ENCODE assay signal across 1 cellular context in the genomic region with DNA sequence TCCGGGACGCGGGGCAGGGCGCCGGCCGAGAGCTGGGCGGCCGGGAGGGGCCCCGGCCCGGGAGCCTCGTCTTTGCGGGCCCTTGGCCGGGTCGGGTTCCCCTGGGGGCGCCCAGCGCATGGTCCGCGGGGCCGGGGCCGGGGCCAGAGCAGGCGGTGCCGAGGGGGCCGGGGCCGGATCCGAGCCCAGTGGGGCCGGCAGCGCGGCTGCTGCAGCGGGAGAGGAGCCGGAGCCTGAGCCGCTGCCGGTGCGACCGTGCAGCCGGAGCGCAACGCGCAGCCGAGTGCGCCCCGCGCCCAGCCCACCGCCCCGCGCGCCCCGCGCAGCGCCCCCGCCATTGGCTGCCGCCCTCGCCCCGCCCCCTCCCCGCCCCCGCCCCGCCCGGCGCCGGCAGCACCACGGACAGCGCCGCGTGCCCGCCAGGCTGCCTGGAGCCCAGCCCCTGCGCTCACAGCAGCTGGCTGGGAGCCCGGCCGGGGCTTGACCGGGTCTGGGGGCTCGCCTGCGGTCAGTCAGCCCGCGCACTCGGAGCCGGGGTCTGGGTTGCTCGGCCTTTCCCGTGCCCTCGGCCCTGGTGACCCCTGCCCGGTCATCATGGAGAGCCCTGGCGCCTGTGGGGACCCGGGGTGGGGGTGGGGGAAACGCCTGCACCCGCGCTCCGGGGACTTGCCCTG.
TF ChIP-seq lines count a peak whose summit lies in the region.

A gene (minus strand): TSS at position 287 of the 674 bp plus-strand sequence. CDS start 308 bp downstream, outside the sequence.

TF ChIP-seq in HepG2, 621 proteins besides CTCF, POLR2A, EP300 and RAD21 (continued from another document and continues in another):
- TF ChIP-seq LCORL (IDR thresholded peaks at IDR 0.05) (no peak), LCORL (CRISPR knock-in tag; IDR thresholded peaks at IDR 0.05) (no peak), ZNF839 (CRISPR knock-in tag; IDR thresholded peaks at IDR 0.05; ENCODE audit: borderline replicate concordance) (no peak), NFYB (CRISPR knock-in tag; IDR thresholded peaks at IDR 0.05) (no peak), ZNF260 (CRISPR knock-in tag; IDR thresholded peaks at IDR 0.05; ENCODE audit: borderline replicate concordance, low read depth) (no peak), HOXA7 (CRISPR knock-in tag; IDR thresholded peaks at IDR 0.05) (no peak), ZNF101 (CRISPR knock-in tag; IDR thresholded peaks at IDR 0.05; ENCODE audit: borderline replicate concordance, low read depth) (no peak), CCAR2 (optimal IDR thresholded peaks at IDR 0.05; ENCODE audit: low read depth, low read length) (no peak), IRX3 (CRISPR knock-in tag; IDR thresholded peaks at IDR 0.05; ENCODE audit: borderline replicate concordance, low read depth) (0 out of 2 replicates have a peak, but pooled peaks have one; percentile 72), ZNF180 (CRISPR knock-in tag; IDR thresholded peaks at IDR 0.05; ENCODE audit: borderline replicate concordance, low read depth) (no peak), BCL6 (CRISPR knock-in tag; IDR thresholded peaks at IDR 0.05) (peak; percentile 51; the same call in 1 of the 2 replicates), NFRKB (IDR thresholded peaks at IDR 0.05) (no peak), TOE1 (CRISPR knock-in tag; IDR thresholded peaks at IDR 0.05) (no peak), SNRNP70 (IDR thresholded peaks at IDR 0.05; ENCODE audit: low read depth, low read length) (no peak), FOXM1 (CRISPR knock-in tag; IDR thresholded peaks at IDR 0.05) (0 out of 2 replicates have a peak, but pooled peaks have one; percentile 17), ZNF781 (CRISPR knock-in tag; IDR thresholded peaks at IDR 0.05; ENCODE audit: borderline replicate concordance, not compliant biosample characterization) (no peak), SIX1 (CRISPR knock-in tag; IDR thresholded peaks at IDR 0.05; ENCODE audit: borderline replicate concordance) (no peak), TCF7 (IDR thresholded peaks at IDR 0.05; ENCODE audit: low read depth) (no peak), KLF6 (CRISPR knock-in tag; IDR thresholded peaks at IDR 0.05) (peak; percentile 81; the same call in 1 of the 2 replicates), ZKSCAN1 (IDR thresholded peaks at IDR 0.05; ENCODE audit: low read length) (no peak), ZNF563 (CRISPR knock-in tag; IDR thresholded peaks at IDR 0.05) (peak; percentile 79; the same call in 1 of the 2 replicates), ZFP62 (CRISPR knock-in tag; IDR thresholded peaks at IDR 0.05) (no peak), RBAK (CRISPR knock-in tag; IDR thresholded peaks at IDR 0.05) (no peak), ZNF607 (CRISPR knock-in tag; IDR thresholded peaks at IDR 0.05; ENCODE audit: borderline replicate concordance) (peak; percentile 93), SIN3A (IDR thresholded peaks at IDR 0.05; ENCODE audit: borderline replicate concordance, low read depth, low read length) (peak; percentile 92; the same call in 1 of the 2 replicates), XBP1 (CRISPR knock-in tag; IDR thresholded peaks at IDR 0.05) (no peak), ZNF383 (CRISPR knock-in tag; IDR thresholded peaks at IDR 0.05; ENCODE audit: borderline replicate concordance) (no peak), ZNF720 (CRISPR knock-in tag; IDR thresholded peaks at IDR 0.05) (no peak), ZNF234 (CRISPR knock-in tag; conservative IDR thresholded peaks at IDR 0.05) (no peak; the same call in 1 of the 2 replicates), TBX2 (CRISPR knock-in tag; IDR thresholded peaks at IDR 0.05; ENCODE audit: borderline replicate concordance) (peak; percentile 52; the same call in 1 of the 2 replicates), TBP (CRISPR knock-in tag; IDR thresholded peaks at IDR 0.05) (no peak), TEAD3 (CRISPR knock-in tag; optimal IDR thresholded peaks at IDR 0.05; ENCODE audit: borderline replicate concordance) (peak; percentile 42), FLYWCH1 (CRISPR knock-in tag; IDR thresholded peaks at IDR 0.05) (no peak)
- TF ChIP-seq, protein P1, sequence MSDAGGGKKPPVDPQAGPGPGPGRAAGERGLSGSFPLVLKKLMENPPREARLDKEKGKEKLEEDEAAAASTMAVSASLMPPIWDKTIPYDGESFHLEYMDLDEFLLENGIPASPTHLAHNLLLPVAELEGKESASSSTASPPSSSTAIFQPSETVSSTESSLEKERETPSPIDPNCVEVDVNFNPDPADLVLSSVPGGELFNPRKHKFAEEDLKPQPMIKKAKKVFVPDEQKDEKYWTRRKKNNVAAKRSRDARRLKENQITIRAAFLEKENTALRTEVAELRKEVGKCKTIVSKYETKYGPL (CRISPR knock-in tag; IDR thresholded peaks at IDR 0.05): no peak; the same call in 1 of the 2 replicates
- TF ChIP-seq, protein P2, sequence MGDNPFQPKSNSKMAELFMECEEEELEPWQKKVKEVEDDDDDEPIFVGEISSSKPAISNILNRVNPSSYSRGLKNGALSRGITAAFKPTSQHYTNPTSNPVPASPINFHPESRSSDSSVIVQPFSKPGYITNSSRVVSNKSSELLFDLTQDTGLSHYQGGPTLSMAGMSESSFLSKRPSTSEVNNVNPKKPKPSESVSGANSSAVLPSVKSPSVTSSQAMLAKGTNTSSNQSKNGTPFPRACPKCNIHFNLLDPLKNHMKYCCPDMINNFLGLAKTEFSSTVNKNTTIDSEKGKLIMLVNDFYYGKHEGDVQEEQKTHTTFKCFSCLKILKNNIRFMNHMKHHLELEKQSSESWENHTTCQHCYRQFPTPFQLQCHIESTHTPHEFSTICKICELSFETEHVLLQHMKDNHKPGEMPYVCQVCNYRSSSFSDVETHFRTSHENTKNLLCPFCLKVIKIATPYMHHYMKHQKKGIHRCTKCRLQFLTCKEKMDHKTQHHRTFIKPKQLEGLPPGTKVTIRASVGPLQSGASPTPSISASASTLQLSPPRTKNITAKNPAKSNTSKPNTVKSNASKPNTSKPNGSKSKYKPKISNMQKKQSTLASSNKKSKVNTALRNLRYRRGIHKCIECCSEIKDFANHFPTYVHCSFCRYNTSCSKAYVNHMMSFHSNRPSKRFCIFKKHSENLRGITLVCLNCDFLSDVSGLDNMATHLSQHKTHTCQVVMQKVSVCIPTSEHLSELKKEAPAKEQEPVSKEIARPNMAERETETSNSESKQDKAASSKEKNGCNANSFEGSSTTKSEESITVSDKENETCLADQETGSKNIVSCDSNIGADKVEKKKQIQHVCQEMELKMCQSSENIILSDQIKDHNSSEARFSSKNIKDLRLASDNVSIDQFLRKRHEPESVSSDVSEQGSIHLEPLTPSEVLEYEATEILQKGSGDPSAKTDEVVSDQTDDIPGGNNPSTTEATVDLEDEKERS (CRISPR knock-in tag; IDR thresholded peaks at IDR 0.05): no peak
- TF ChIP-seq, protein P3, sequence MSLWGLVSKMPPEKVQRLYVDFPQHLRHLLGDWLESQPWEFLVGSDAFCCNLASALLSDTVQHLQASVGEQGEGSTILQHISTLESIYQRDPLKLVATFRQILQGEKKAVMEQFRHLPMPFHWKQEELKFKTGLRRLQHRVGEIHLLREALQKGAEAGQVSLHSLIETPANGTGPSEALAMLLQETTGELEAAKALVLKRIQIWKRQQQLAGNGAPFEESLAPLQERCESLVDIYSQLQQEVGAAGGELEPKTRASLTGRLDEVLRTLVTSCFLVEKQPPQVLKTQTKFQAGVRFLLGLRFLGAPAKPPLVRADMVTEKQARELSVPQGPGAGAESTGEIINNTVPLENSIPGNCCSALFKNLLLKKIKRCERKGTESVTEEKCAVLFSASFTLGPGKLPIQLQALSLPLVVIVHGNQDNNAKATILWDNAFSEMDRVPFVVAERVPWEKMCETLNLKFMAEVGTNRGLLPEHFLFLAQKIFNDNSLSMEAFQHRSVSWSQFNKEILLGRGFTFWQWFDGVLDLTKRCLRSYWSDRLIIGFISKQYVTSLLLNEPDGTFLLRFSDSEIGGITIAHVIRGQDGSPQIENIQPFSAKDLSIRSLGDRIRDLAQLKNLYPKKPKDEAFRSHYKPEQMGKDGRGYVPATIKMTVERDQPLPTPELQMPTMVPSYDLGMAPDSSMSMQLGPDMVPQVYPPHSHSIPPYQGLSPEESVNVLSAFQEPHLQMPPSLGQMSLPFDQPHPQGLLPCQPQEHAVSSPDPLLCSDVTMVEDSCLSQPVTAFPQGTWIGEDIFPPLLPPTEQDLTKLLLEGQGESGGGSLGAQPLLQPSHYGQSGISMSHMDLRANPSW (CRISPR knock-in tag; IDR thresholded peaks at IDR 0.05; ENCODE audit: borderline replicate concordance): no peak
- TF ChIP-seq, protein P4, sequence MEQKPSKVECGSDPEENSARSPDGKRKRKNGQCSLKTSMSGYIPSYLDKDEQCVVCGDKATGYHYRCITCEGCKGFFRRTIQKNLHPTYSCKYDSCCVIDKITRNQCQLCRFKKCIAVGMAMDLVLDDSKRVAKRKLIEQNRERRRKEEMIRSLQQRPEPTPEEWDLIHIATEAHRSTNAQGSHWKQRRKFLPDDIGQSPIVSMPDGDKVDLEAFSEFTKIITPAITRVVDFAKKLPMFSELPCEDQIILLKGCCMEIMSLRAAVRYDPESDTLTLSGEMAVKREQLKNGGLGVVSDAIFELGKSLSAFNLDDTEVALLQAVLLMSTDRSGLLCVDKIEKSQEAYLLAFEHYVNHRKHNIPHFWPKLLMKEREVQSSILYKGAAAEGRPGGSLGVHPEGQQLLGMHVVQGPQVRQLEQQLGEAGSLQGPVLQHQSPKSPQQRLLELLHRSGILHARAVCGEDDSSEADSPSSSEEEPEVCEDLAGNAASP (CRISPR knock-in tag; IDR thresholded peaks at IDR 0.05; ENCODE audit: borderline replicate concordance): peak; percentile 84
- TF ChIP-seq, protein P5, sequence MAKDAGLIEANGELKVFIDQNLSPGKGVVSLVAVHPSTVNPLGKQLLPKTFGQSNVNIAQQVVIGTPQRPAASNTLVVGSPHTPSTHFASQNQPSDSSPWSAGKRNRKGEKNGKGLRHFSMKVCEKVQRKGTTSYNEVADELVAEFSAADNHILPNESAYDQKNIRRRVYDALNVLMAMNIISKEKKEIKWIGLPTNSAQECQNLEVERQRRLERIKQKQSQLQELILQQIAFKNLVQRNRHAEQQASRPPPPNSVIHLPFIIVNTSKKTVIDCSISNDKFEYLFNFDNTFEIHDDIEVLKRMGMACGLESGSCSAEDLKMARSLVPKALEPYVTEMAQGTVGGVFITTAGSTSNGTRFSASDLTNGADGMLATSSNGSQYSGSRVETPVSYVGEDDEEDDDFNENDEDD (CRISPR knock-in tag; IDR thresholded peaks at IDR 0.05; ENCODE audit: borderline replicate concordance): peak; percentile 73; the same call in 1 of the 2 replicates
- TF ChIP-seq, protein P6, sequence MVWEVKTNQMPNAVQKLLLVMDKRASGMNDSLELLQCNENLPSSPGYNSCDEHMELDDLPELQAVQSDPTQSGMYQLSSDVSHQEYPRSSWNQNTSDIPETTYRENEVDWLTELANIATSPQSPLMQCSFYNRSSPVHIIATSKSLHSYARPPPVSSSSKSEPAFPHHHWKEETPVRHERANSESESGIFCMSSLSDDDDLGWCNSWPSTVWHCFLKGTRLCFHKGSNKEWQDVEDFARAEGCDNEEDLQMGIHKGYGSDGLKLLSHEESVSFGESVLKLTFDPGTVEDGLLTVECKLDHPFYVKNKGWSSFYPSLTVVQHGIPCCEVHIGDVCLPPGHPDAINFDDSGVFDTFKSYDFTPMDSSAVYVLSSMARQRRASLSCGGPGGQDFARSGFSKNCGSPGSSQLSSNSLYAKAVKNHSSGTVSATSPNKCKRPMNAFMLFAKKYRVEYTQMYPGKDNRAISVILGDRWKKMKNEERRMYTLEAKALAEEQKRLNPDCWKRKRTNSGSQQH (CRISPR knock-in tag; IDR thresholded peaks at IDR 0.05; ENCODE audit: low read depth): peak; percentile 98
- TF ChIP-seq, protein P7, sequence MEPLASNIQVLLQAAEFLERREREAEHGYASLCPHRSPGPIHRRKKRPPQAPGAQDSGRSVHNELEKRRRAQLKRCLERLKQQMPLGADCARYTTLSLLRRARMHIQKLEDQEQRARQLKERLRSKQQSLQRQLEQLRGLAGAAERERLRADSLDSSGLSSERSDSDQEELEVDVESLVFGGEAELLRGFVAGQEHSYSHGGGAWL (CRISPR knock-in tag; IDR thresholded peaks at IDR 0.05): peak; percentile 93
- TF ChIP-seq, protein P8, sequence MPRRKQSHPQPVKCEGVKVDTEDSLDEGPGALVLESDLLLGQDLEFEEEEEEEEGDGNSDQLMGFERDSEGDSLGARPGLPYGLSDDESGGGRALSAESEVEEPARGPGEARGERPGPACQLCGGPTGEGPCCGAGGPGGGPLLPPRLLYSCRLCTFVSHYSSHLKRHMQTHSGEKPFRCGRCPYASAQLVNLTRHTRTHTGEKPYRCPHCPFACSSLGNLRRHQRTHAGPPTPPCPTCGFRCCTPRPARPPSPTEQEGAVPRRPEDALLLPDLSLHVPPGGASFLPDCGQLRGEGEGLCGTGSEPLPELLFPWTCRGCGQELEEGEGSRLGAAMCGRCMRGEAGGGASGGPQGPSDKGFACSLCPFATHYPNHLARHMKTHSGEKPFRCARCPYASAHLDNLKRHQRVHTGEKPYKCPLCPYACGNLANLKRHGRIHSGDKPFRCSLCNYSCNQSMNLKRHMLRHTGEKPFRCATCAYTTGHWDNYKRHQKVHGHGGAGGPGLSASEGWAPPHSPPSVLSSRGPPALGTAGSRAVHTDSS (CRISPR knock-in tag; conservative IDR thresholded peaks at IDR 0.05): no peak
- TF ChIP-seq, protein P9, sequence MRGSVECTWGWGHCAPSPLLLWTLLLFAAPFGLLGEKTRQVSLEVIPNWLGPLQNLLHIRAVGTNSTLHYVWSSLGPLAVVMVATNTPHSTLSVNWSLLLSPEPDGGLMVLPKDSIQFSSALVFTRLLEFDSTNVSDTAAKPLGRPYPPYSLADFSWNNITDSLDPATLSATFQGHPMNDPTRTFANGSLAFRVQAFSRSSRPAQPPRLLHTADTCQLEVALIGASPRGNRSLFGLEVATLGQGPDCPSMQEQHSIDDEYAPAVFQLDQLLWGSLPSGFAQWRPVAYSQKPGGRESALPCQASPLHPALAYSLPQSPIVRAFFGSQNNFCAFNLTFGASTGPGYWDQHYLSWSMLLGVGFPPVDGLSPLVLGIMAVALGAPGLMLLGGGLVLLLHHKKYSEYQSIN (CRISPR knock-in tag; IDR thresholded peaks at IDR 0.05; ENCODE audit: borderline replicate concordance): no peak
- TF ChIP-seq, protein P10, sequence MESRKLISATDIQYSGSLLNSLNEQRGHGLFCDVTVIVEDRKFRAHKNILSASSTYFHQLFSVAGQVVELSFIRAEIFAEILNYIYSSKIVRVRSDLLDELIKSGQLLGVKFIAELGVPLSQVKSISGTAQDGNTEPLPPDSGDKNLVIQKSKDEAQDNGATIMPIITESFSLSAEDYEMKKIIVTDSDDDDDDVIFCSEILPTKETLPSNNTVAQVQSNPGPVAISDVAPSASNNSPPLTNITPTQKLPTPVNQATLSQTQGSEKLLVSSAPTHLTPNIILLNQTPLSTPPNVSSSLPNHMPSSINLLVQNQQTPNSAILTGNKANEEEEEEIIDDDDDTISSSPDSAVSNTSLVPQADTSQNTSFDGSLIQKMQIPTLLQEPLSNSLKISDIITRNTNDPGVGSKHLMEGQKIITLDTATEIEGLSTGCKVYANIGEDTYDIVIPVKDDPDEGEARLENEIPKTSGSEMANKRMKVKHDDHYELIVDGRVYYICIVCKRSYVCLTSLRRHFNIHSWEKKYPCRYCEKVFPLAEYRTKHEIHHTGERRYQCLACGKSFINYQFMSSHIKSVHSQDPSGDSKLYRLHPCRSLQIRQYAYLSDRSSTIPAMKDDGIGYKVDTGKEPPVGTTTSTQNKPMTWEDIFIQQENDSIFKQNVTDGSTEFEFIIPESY (CRISPR knock-in tag; IDR thresholded peaks at IDR 0.05): no peak
- TF ChIP-seq, protein P11, sequence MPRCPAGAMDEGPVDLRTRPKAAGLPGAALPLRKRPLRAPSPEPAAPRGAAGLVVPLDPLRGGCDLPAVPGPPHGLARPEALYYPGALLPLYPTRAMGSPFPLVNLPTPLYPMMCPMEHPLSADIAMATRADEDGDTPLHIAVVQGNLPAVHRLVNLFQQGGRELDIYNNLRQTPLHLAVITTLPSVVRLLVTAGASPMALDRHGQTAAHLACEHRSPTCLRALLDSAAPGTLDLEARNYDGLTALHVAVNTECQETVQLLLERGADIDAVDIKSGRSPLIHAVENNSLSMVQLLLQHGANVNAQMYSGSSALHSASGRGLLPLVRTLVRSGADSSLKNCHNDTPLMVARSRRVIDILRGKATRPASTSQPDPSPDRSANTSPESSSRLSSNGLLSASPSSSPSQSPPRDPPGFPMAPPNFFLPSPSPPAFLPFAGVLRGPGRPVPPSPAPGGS (CRISPR knock-in tag; IDR thresholded peaks at IDR 0.05): peak; percentile 89
